Comparison of ENCODE assay signal across 9 cellular contexts in the genomic region with DNA sequence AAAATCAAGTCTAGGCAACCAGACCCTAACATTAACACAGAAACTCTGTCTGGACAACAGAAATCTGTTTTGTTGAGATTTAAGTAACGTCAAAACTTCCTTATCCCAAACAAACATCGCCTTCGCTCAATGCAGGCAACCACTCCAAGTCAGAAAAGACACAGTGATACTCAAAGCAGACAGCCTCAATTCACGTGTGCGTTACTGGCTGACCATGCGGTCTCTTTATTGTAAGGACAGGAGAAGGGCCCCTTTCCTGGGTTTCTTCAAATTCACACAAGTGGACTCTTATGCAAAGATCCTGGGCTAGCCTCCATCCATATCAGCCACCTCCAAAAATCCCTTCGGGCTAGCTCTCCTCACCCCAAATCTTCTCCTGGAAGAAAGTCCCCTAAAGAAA.
DNase-seq lines count a peak whose midpoint lies in the region; ATAC-seq and TF ChIP-seq lines count a peak whose summit lies in the region.
"Had no signal": no experiment of that assay in that cellular context is flagged by ENCODE, and none has a peak within 500 bp of the region (broad histone marks: within the 10 kb centered on the region; RNA-seq: fewer than 3 reads in every experiment).

No MANE protein-coding gene starts in this region.

- peak overlapping the region; percentile 96 for H3K27ac ChIP-seq in RWPE2 (ENCODE audit: poor library complexity, severe bottlenecking)
- peak overlapping the region; percentile 71 to 87 (median 85) for H3K27ac ChIP-seq in esophagus squamous epithelium
- peak overlapping the region; percentile 95 for H3K27ac ChIP-seq in smooth muscle cell (ENCODE audit: low read depth)

- TF ChIP-seq CTCF in RWPE2 (IDR thresholded peaks at IDR 0.05; ENCODE audit: poor library complexity, severe bottlenecking) (no peak), esophagus squamous epithelium (IDR thresholded peaks at IDR 0.05) (no peak), smooth muscle cell (IDR thresholded peaks at IDR 0.05; ENCODE audit: borderline replicate concordance, insufficient read depth, poor library complexity, severe bottlenecking) (no peak)

- peaks cover 39% of the 10 kb centered on the region for H4K20me1 ChIP-seq in smooth muscle cell (ENCODE audit: low read depth)

- TF ChIP-seq POLR2A in esophagus squamous epithelium (IDR thresholded peaks at IDR 0.05): no peak

- no peak overlapping the region for H2AFZ ChIP-seq in smooth muscle cell (ENCODE audit: low read depth)

- H3K4me3 ChIP-seq in RWPE2 (ENCODE audit: severe bottlenecking): peak overlapping the region; percentile 94
- H3K4me3 ChIP-seq in esophagus squamous epithelium: peak overlapping the region; percentile 21 to 80 (median 71)
- peak overlapping the region; percentile 93 for H3K4me3 ChIP-seq in smooth muscle cell

- ATAC-seq in RWPE2 (ENCODE audit: low read depth) (no peak), GM21529 (IDR thresholded peaks at IDR 0.05; ENCODE audit: unreplicated experiment) (no peak)
- ATAC-seq: left cardiac atrium had no signal

- no peaks in the 10 kb centered on the region for H3K27me3 ChIP-seq in RWPE2 (ENCODE audit: insufficient read depth, poor library complexity, severe bottlenecking)
- H3K27me3 ChIP-seq in esophagus squamous epithelium: peaks cover 0 to 29% (median 0%) of the 10 kb centered on the region in 4 donors
- no peaks in the 10 kb centered on the region for H3K27me3 ChIP-seq in smooth muscle cell (ENCODE audit: low read depth)

- WGBS in esophagus squamous epithelium, 2 donors: 33 to 50% methylated on average over 7 of the region's 7 CpGs
- 65% methylated on average over 7 of the region's 7 CpGs for WGBS in smooth muscle cell (ENCODE audit: low lambda C conversion rate)

- intact Hi-C loops in esophagus squamous epithelium (cut with DNase I): loop anchor here (10.0 kb wide), 1 partner anchor 116 kb away; no protein-coding TSS in a partner anchor

- H3K4me2 ChIP-seq in smooth muscle cell: peak overlapping the region; percentile 94

- H3K4me1 ChIP-seq in RWPE2 (ENCODE audit: insufficient read depth, poor library complexity, severe bottlenecking) (peaks cover 40% of the 10 kb centered on the region), esophagus squamous epithelium (peaks cover 10 to 67% (median 19%) of the 10 kb centered on the region in 3 donors), smooth muscle cell (ENCODE audit: low read depth) (peaks cover 3% of the 10 kb centered on the region)

- peak overlapping the region; percentile 86 for H3K9ac ChIP-seq in smooth muscle cell (ENCODE audit: low read depth)

- H3K36me3 ChIP-seq in RWPE2 (ENCODE audit: low read depth) (peaks cover 30% of the 10 kb centered on the region), esophagus squamous epithelium (no peaks in the 10 kb centered on the region), smooth muscle cell (ENCODE audit: low read depth) (no peaks in the 10 kb centered on the region)

- H3K79me2 ChIP-seq in smooth muscle cell (ENCODE audit: low read depth): peaks cover 76% of the 10 kb centered on the region

- H3K9me3 ChIP-seq in RWPE2 (ENCODE audit: severe bottlenecking) (no peaks in the 10 kb centered on the region), esophagus squamous epithelium (no peaks in the 10 kb centered on the region), smooth muscle cell (replicated peaks; ENCODE audit: low read depth) (no peaks in the 10 kb centered on the region)

- DNase-seq in NCI-H510A treated with DMSO at 0.1 percent for 48 hours (lab: John Stamatoyannopoulos, UW) (peak; percentile 82), NCI-H510A (lab: John Stamatoyannopoulos, UW) (no peak), RWPE2 (ENCODE audit: low spot score) (peak; percentile 6), esophagus squamous epithelium (lab: John Stamatoyannopoulos, UW) (no peak), smooth muscle cell (lab: John Stamatoyannopoulos, UW; ENCODE audit: unreplicated experiment) (no peak), medulla oblongata (ENCODE audit: extremely low spot score) (no peak), NOMO-1 (lab: John Stamatoyannopoulos, UW; ENCODE audit: unreplicated experiment in 2 of 2) (no peak)
- DNase-seq: left cardiac atrium had no signal

- peaks cover 4% of the 10 kb centered on the region for H3F3A ChIP-seq in smooth muscle cell (ENCODE audit: low read depth)

Comparison
In these comparisons a context has a peak if more than half of its experiments do, and no peak if none do; other contexts are left out.
1. DNase-seq: peak in NCI-H510A treated with DMSO at 0.1 percent for 48 hours (single experiment) and RWPE2 (single experiment); none in NCI-H510A (single experiment), esophagus squamous epithelium (single experiment), smooth muscle cell (single experiment), medulla oblongata (single experiment) and NOMO-1 (0 of 2).
2. Peak in every context shown above with its lines, with median percentiles within 50 percentile points of each other: H3K27ac ChIP-seq and H3K4me3 ChIP-seq.